In genomic region chr18:69580107-69580506, GRCh38 we compare ENCODE assay signal across 9 cellular contexts.
DNase-seq lines count a peak whose midpoint lies in the region; ATAC-seq, FAIRE-seq and TF ChIP-seq lines count a peak whose summit lies in the region.
"Had no signal": no experiment of that assay in that cellular context is flagged by ENCODE, and none has a peak within 500 bp of the region (broad histone marks: within the 10 kb centered on the region; RNA-seq: fewer than 3 reads in every experiment).

No MANE protein-coding gene starts in this region.

- no peak for TF ChIP-seq EP300 in HepG2 (IDR thresholded peaks at IDR 0.05; ENCODE audit: low read depth in 2 of 2, low read length in 2 of 2)
- no peak for TF ChIP-seq EP300 in HepG2 (CRISPR knock-in tag; IDR thresholded peaks at IDR 0.05; ENCODE audit: borderline replicate concordance)

- no peaks in the 10 kb centered on the region for H4K20me1 ChIP-seq in HepG2 (ENCODE audit: insufficient read depth, low read length)

- WGBS in HepG2 (ENCODE audit: low lambda C conversion rate): 74% methylated on average over 3 of the region's 3 CpGs

- no peak for TF ChIP-seq RAD21 in HepG2 (CRISPR knock-in tag; IDR thresholded peaks at IDR 0.05)

- CTCF ChIA-PET in activated CD4-positive, alpha-beta memory T cell treated with anti-CD3 and anti-CD28 coated beads, Interleukin-2, amount 10 ng/mL, durations not matched to agents 7 days and 5 days (lab: Charles Lee): no interaction called here
- CTCF ChIA-PET in activated CD4-positive, alpha-beta memory T cell treated with anti-CD3 and anti-CD28 coated beads for 36 hours (lab: Charles Lee): no interaction called here
- CTCF ChIA-PET in HepG2 (lab: Yijun Ruan, JAX; ENCODE audit: low intra/inter-chr PET ratio, low total read pairs): no interaction called here

- H3K27me3 ChIP-seq in HepG2 (ENCODE audit: control insufficient read depth in 1 of 2, insufficient read depth in 2 of 2, low read length in 2 of 2): no peaks in the 10 kb centered on the region
- H3K27me3 ChIP-seq: heart right ventricle had no signal

- in situ Hi-C loops in HepG2 (cut with HindIII; ENCODE audit: extremely low pct_ligation_motif_present, low pct_unique_long_range_greater_than_20kb): no loop called here

- H3K4me2 ChIP-seq in HepG2 (ENCODE audit: low read depth, low read length): no peak overlapping the region

- no peaks in the 10 kb centered on the region for H3K9me3 ChIP-seq in HepG2 (ENCODE audit: low read length)

- POLR2A ChIA-PET in activated CD4-positive, alpha-beta memory T cell treated with anti-CD3 and anti-CD28 coated beads, Interleukin-2, amount 10 ng/mL, durations not matched to agents 7 days and 5 days (lab: Charles Lee): no interaction called here
- POLR2A ChIA-PET in activated CD4-positive, alpha-beta memory T cell treated with anti-CD3 and anti-CD28 coated beads for 36 hours (lab: Charles Lee): no interaction called here
- POLR2A ChIA-PET in HepG2 (lab: Yijun Ruan, JAX): no interaction called here

- TF ChIP-seq CTCF in HepG2 (CRISPR knock-in tag; IDR thresholded peaks at IDR 0.05): no peak
- TF ChIP-seq CTCF in progenitor cell of endocrine pancreas (IDR thresholded peaks at IDR 0.05; ENCODE audit: unreplicated experiment): no peak

- H3K9ac ChIP-seq in HepG2 (ENCODE audit: insufficient read depth, low read depth, low read length): no peak overlapping the region

- no peak for FAIRE-seq in HepG2 (lab: Jason Lieb, UNC)

- H3K36me3 ChIP-seq in HepG2 (replicated peaks in 1 of 2; ENCODE audit: control insufficient read depth in 1 of 2, insufficient read depth in 2 of 2, low read length in 2 of 2): no peaks in the 10 kb centered on the region
- H3K36me3 ChIP-seq: heart right ventricle had no signal

- peak; percentile 17 for DNase-seq in activated CD4-positive, alpha-beta memory T cell treated with anti-CD3 and anti-CD28 coated beads, Interleukin-2, amount 10 ng/mL, durations not matched to agents 7 days and 5 days
- DNase-seq in activated CD4-positive, alpha-beta memory T cell treated with anti-CD3 and anti-CD28 coated beads for 36 hours: no peak
- DNase-seq in NCI-H510A treated with DMSO at 0.1 percent for 48 hours (lab: John Stamatoyannopoulos, UW): peak; percentile 68
- DNase-seq in HepG2 (ENCODE audit: low spot score): peak; percentile 1
- DNase-seq in progenitor cell of endocrine pancreas (ENCODE audit: low spot score, unreplicated experiment): no peak
- no peak for DNase-seq in SW480 (ENCODE audit: low spot score)
- no peak for DNase-seq in NCI-H2081 (lab: John Stamatoyannopoulos, UW)
- DNase-seq: heart right ventricle had no signal

- H3K36me3 Mint-ChIP-seq in activated CD4-positive, alpha-beta memory T cell treated with anti-CD3 and anti-CD28 coated beads, Interleukin-2, amount 10 ng/mL, durations not matched to agents 7 days and 5 days (ENCODE audit: low read depth): no peaks in the 10 kb centered on the region
- H3K36me3 Mint-ChIP-seq in activated CD4-positive, alpha-beta memory T cell treated with anti-CD3 and anti-CD28 coated beads for 36 hours: no peaks in the 10 kb centered on the region
- H3K36me3 Mint-ChIP-seq in progenitor cell of endocrine pancreas (ENCODE audit: insufficient read depth): no peaks in the 10 kb centered on the region

- peak overlapping the region; percentile 21 for H3K4me3 Mint-ChIP-seq in activated CD4-positive, alpha-beta memory T cell treated with anti-CD3 and anti-CD28 coated beads, Interleukin-2, amount 10 ng/mL, durations not matched to agents 7 days and 5 days
- no peak overlapping the region for H3K4me3 Mint-ChIP-seq in activated CD4-positive, alpha-beta memory T cell treated with anti-CD3 and anti-CD28 coated beads for 36 hours
- no peak overlapping the region for H3K4me3 Mint-ChIP-seq in progenitor cell of endocrine pancreas (ENCODE audit: low read depth)

- no peaks in the 10 kb centered on the region for H3K79me2 ChIP-seq in HepG2 (ENCODE audit: insufficient read depth, low read length)

- ATAC-seq in HG02588 (IDR thresholded peaks at IDR 0.05; ENCODE audit: unreplicated experiment): peak; percentile 68
- ATAC-seq in HepG2: no peak; the same call in 2 of the 3 replicates

- no peaks in the 10 kb centered on the region for H3K27me3 Mint-ChIP-seq in activated CD4-positive, alpha-beta memory T cell treated with anti-CD3 and anti-CD28 coated beads, Interleukin-2, amount 10 ng/mL, durations not matched to agents 7 days and 5 days
- no peaks in the 10 kb centered on the region for H3K27me3 Mint-ChIP-seq in activated CD4-positive, alpha-beta memory T cell treated with anti-CD3 and anti-CD28 coated beads for 36 hours
- H3K27me3 Mint-ChIP-seq in progenitor cell of endocrine pancreas: no peaks in the 10 kb centered on the region

- intact Hi-C loops in activated CD4-positive, alpha-beta memory T cell treated with anti-CD3 and anti-CD28 coated beads for 36 hours (cut with micrococcal nuclease): no loop called here
- intact Hi-C loops in HepG2 (cut with micrococcal nuclease; ENCODE audit: unreplicated experiment): no loop called here

- H2AFZ ChIP-seq in HepG2 (ENCODE audit: low read length): no peak overlapping the region

- H3K27ac Mint-ChIP-seq in activated CD4-positive, alpha-beta memory T cell treated with anti-CD3 and anti-CD28 coated beads, Interleukin-2, amount 10 ng/mL, durations not matched to agents 7 days and 5 days: peak overlapping the region; percentile 69
- no peak overlapping the region for H3K27ac Mint-ChIP-seq in activated CD4-positive, alpha-beta memory T cell treated with anti-CD3 and anti-CD28 coated beads for 36 hours
- H3K27ac Mint-ChIP-seq in progenitor cell of endocrine pancreas: no peak overlapping the region

- peaks cover 8% of the 10 kb centered on the region for H3K4me1 Mint-ChIP-seq in activated CD4-positive, alpha-beta memory T cell treated with anti-CD3 and anti-CD28 coated beads, Interleukin-2, amount 10 ng/mL, durations not matched to agents 7 days and 5 days
- peaks cover 14% of the 10 kb centered on the region for H3K4me1 Mint-ChIP-seq in activated CD4-positive, alpha-beta memory T cell treated with anti-CD3 and anti-CD28 coated beads for 36 hours (ENCODE audit: low read depth)
- H3K4me1 Mint-ChIP-seq in progenitor cell of endocrine pancreas (ENCODE audit: low read depth): peaks cover 3% of the 10 kb centered on the region

- no peaks in the 10 kb centered on the region; the same call in 1 of the 2 replicates for H3K4me1 ChIP-seq in HepG2 (ENCODE audit: insufficient read depth, low read length)
- H3K4me1 ChIP-seq: heart right ventricle had no signal

- H3K4me3 ChIP-seq in HepG2 (replicated peaks in 1 of 3; ENCODE audit: insufficient read depth in 1 of 3, low read depth in 2 of 3, low read length in 3 of 3): no peak overlapping the region
- H3K4me3 ChIP-seq: heart right ventricle had no signal

- TF ChIP-seq POLR2A in HepG2 (IDR thresholded peaks at IDR 0.05; ENCODE audit: insufficient read depth in 1 of 2, low read depth in 2 of 2, low read length in 2 of 2): no peak

- no peak overlapping the region for H3K27ac ChIP-seq in HepG2 (ENCODE audit: extremely low read length, insufficient read depth, low read length)
- H3K27ac ChIP-seq: heart right ventricle had no signal

- BruUV-seq in HepG2 (replicated peaks; lab: Mats Ljungman, UMichigan): no TSS peak

- H3K9me3 Mint-ChIP-seq in activated CD4-positive, alpha-beta memory T cell treated with anti-CD3 and anti-CD28 coated beads, Interleukin-2, amount 10 ng/mL, durations not matched to agents 7 days and 5 days: peaks cover 3% of the 10 kb centered on the region
- no peaks in the 10 kb centered on the region for H3K9me3 Mint-ChIP-seq in activated CD4-positive, alpha-beta memory T cell treated with anti-CD3 and anti-CD28 coated beads for 36 hours
- H3K9me3 Mint-ChIP-seq in progenitor cell of endocrine pancreas (ENCODE audit: low read depth): peaks cover 4% of the 10 kb centered on the region

TF ChIP-seq in HepG2, 621 proteins besides CTCF, POLR2A, EP300 and RAD21:
- TF ChIP-seq ETV6 (CRISPR knock-in tag; conservative IDR thresholded peaks at IDR 0.05) (no peak), ZNF3 (CRISPR knock-in tag; IDR thresholded peaks at IDR 0.05) (no peak), GABPA (IDR thresholded peaks at IDR 0.05; ENCODE audit: low read depth, low read length) (no peak), GABPA (CRISPR knock-in tag; IDR thresholded peaks at IDR 0.05; ENCODE audit: low read depth) (peak; percentile 75)

Comparison
In these comparisons a context has a peak if more than half of its experiments do, and no peak if none do; other contexts are left out.
1. DNase-seq: peak in activated CD4-positive, alpha-beta memory T cell treated with anti-CD3 and anti-CD28 coated beads, Interleukin-2, amount 10 ng/mL, durations not matched to agents 7 days and 5 days (single experiment), NCI-H510A treated with DMSO at 0.1 percent for 48 hours (single experiment) and HepG2 (single experiment); none in activated CD4-positive, alpha-beta memory T cell treated with anti-CD3 and anti-CD28 coated beads for 36 hours (single experiment), progenitor cell of endocrine pancreas (single experiment), SW480 (single experiment) and NCI-H2081 (0 of 2).